1 cellular context compared by ENCODE assay signal in the genomic region with DNA sequence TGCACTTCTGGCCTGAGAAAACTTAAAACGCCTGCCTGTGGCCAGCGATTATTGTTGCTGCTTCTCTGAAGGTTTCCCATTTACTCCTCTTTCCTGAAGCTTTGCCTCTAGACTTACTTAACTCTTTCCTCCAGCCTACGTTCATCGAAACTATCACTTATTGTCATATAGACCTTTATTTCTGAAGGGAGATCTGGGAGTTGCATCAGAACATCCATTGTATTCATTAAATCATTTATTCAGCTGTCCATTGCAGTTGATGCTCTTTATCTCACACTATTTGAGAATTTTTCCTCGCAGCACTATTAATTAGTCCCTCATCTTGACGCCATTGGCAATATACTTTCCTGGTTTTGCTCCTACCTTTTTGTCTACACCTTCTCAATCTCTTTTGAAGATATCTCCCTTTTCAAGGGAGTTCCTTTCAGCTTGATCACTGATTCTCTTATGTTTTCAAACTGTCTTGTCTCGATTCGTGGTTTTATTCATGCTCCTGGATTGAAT.
TF ChIP-seq lines count a peak whose summit lies in the region.

No MANE protein-coding gene starts in this region.

TF ChIP-seq in HepG2, 621 proteins besides CTCF, POLR2A, EP300 and RAD21 (continued from another document):
- TF ChIP-seq, protein P1, sequence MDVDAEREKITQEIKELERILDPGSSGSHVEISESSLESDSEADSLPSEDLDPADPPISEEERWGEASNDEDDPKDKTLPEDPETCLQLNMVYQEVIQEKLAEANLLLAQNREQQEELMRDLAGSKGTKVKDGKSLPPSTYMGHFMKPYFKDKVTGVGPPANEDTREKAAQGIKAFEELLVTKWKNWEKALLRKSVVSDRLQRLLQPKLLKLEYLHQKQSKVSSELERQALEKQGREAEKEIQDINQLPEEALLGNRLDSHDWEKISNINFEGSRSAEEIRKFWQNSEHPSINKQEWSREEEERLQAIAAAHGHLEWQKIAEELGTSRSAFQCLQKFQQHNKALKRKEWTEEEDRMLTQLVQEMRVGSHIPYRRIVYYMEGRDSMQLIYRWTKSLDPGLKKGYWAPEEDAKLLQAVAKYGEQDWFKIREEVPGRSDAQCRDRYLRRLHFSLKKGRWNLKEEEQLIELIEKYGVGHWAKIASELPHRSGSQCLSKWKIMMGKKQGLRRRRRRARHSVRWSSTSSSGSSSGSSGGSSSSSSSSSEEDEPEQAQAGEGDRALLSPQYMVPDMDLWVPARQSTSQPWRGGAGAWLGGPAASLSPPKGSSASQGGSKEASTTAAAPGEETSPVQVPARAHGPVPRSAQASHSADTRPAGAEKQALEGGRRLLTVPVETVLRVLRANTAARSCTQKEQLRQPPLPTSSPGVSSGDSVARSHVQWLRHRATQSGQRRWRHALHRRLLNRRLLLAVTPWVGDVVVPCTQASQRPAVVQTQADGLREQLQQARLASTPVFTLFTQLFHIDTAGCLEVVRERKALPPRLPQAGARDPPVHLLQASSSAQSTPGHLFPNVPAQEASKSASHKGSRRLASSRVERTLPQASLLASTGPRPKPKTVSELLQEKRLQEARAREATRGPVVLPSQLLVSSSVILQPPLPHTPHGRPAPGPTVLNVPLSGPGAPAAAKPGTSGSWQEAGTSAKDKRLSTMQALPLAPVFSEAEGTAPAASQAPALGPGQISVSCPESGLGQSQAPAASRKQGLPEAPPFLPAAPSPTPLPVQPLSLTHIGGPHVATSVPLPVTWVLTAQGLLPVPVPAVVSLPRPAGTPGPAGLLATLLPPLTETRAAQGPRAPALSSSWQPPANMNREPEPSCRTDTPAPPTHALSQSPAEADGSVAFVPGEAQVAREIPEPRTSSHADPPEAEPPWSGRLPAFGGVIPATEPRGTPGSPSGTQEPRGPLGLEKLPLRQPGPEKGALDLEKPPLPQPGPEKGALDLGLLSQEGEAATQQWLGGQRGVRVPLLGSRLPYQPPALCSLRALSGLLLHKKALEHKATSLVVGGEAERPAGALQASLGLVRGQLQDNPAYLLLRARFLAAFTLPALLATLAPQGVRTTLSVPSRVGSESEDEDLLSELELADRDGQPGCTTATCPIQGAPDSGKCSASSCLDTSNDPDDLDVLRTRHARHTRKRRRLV (CRISPR knock-in tag; IDR thresholded peaks at IDR 0.05), result no peak
- 0 out of 2 replicates have a peak, but pooled peaks have one; percentile 9 for TF ChIP-seq ZC3H13 (CRISPR knock-in tag; IDR thresholded peaks at IDR 0.05)
- TF ChIP-seq NR2C2 (CRISPR knock-in tag; IDR thresholded peaks at IDR 0.05; ENCODE audit: borderline replicate concordance), result peak; percentile 93
- no peak for TF ChIP-seq TGIF2 (CRISPR knock-in tag; IDR thresholded peaks at IDR 0.05)
- TF ChIP-seq, protein P2, sequence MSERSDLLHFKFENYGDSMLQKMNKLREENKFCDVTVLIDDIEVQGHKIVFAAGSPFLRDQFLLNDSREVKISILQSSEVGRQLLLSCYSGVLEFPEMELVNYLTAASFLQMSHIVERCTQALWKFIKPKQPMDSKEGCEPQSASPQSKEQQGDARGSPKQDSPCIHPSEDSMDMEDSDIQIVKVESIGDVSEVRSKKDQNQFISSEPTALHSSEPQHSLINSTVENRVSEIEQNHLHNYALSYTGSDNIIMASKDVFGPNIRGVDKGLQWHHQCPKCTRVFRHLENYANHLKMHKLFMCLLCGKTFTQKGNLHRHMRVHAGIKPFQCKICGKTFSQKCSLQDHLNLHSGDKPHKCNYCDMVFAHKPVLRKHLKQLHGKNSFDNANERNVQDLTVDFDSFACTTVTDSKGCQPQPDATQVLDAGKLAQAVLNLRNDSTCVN (CRISPR knock-in tag; IDR thresholded peaks at IDR 0.05; ENCODE audit: borderline replicate concordance), result no peak
- TF ChIP-seq ZNF652 (CRISPR knock-in tag; IDR thresholded peaks at IDR 0.05; ENCODE audit: borderline replicate concordance, low read depth), result peak; percentile 45; the same call in 1 of the 2 replicates
- TF ChIP-seq RORA (CRISPR knock-in tag; IDR thresholded peaks at IDR 0.05), result no peak
- TF ChIP-seq MAF1 (CRISPR knock-in tag; IDR thresholded peaks at IDR 0.05; ENCODE audit: borderline replicate concordance), result no peak
- no peak for TF ChIP-seq REPIN1 (CRISPR knock-in tag; IDR thresholded peaks at IDR 0.05; ENCODE audit: borderline replicate concordance, low read depth)
- TF ChIP-seq, protein P3, sequence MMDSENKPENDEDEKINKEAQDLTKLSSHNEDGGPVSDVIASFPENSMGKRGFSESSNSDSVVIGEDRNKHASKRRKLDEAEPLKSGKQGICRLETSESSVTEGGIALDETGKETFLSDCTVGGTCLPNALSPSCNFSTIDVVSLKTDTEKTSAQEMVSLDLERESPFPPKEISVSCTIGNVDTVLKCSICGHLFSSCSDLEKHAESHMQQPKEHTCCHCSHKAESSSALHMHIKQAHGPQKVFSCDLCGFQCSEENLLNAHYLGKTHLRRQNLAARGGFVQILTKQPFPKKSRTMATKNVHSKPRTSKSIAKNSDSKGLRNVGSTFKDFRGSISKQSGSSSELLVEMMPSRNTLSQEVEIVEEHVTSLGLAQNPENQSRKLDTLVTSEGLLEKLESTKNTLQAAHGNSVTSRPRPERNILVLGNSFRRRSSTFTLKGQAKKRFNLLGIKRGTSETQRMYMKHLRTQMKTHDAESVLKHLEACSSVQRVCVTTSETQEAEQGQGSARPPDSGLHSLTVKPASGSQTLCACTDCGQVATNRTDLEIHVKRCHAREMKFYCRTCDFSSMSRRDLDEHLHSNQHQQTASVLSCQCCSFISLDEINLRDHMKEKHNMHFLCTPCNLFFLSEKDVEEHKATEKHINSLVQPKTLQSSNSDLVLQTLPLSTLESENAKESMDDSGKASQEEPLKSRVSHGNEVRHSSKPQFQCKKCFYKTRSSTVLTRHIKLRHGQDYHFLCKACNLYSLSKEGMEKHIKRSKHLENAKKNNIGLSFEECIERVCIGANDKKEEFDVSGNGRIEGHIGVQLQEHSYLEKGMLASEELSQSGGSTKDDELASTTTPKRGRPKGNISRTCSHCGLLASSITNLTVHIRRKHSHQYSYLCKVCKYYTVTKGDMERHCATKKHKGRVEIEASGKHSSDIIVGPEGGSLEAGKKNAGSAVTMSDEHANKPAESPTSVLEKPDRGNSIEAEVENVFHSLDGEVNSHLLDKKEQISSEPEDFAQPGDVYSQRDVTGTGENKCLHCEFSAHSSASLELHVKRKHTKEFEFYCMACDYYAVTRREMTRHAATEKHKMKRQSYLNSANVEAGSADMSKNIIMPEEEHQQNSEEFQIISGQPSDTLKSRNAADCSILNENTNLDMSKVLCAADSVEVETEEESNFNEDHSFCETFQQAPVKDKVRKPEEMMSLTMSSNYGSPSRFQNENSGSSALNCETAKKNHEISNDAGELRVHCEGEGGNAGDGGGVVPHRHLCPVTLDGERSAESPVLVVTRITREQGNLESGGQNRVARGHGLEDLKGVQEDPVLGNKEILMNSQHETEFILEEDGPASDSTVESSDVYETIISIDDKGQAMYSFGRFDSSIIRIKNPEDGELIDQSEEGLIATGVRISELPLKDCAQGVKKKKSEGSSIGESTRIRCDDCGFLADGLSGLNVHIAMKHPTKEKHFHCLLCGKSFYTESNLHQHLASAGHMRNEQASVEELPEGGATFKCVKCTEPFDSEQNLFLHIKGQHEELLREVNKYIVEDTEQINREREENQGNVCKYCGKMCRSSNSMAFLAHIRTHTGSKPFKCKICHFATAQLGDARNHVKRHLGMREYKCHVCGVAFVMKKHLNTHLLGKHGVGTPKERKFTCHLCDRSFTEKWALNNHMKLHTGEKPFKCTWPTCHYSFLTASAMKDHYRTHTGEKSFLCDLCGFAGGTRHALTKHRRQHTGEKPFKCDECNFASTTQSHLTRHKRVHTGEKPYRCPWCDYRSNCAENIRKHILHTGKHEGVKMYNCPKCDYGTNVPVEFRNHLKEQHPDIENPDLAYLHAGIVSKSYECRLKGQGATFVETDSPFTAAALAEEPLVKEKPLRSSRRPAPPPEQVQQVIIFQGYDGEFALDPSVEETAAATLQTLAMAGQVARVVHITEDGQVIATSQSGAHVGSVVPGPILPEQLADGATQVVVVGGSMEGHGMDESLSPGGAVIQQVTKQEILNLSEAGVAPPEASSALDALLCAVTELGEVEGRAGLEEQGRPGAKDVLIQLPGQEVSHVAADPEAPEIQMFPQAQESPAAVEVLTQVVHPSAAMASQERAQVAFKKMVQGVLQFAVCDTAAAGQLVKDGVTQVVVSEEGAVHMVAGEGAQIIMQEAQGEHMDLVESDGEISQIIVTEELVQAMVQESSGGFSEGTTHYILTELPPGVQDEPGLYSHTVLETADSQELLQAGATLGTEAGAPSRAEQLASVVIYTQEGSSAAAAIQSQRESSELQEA (CRISPR knock-in tag; IDR thresholded peaks at IDR 0.05; ENCODE audit: not compliant biosample characterization), result no peak
- TF ChIP-seq, protein P4, sequence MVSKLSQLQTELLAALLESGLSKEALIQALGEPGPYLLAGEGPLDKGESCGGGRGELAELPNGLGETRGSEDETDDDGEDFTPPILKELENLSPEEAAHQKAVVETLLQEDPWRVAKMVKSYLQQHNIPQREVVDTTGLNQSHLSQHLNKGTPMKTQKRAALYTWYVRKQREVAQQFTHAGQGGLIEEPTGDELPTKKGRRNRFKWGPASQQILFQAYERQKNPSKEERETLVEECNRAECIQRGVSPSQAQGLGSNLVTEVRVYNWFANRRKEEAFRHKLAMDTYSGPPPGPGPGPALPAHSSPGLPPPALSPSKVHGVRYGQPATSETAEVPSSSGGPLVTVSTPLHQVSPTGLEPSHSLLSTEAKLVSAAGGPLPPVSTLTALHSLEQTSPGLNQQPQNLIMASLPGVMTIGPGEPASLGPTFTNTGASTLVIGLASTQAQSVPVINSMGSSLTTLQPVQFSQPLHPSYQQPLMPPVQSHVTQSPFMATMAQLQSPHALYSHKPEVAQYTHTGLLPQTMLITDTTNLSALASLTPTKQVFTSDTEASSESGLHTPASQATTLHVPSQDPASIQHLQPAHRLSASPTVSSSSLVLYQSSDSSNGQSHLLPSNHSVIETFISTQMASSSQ (IDR thresholded peaks at IDR 0.05; ENCODE audit: low read depth), result no peak
- TF ChIP-seq, protein P4 (CRISPR knock-in tag; IDR thresholded peaks at IDR 0.05; ENCODE audit: borderline replicate concordance), result no peak
- no peak for TF ChIP-seq SATB2 (CRISPR knock-in tag; IDR thresholded peaks at IDR 0.05)
- no peak for TF ChIP-seq ZSCAN9 (CRISPR knock-in tag; IDR thresholded peaks at IDR 0.05; ENCODE audit: borderline replicate concordance)
- TF ChIP-seq NKX3-1 (CRISPR knock-in tag; IDR thresholded peaks at IDR 0.05), result no peak
- TF ChIP-seq DNMT3B (CRISPR knock-in tag; conservative IDR thresholded peaks at IDR 0.05), result no peak
- no peak for TF ChIP-seq ZNF775 (CRISPR knock-in tag; IDR thresholded peaks at IDR 0.05; ENCODE audit: borderline replicate concordance)
- no peak for TF ChIP-seq MTF2 (CRISPR knock-in tag; IDR thresholded peaks at IDR 0.05; ENCODE audit: borderline replicate concordance)
- no peak for TF ChIP-seq ZNF720 (CRISPR knock-in tag; IDR thresholded peaks at IDR 0.05)
- no peak for TF ChIP-seq KLF12 (CRISPR knock-in tag; IDR thresholded peaks at IDR 0.05; ENCODE audit: borderline replicate concordance)
- no peak for TF ChIP-seq HNRNPH1 (optimal IDR thresholded peaks at IDR 0.05; ENCODE audit: low read depth, low read length)
- TF ChIP-seq ZNF10 (CRISPR knock-in tag; IDR thresholded peaks at IDR 0.05; ENCODE audit: borderline replicate concordance, low read depth), result no peak
- TF ChIP-seq ZNF432 (CRISPR knock-in tag; IDR thresholded peaks at IDR 0.05; ENCODE audit: borderline replicate concordance), result no peak
- TF ChIP-seq ZKSCAN5 (CRISPR knock-in tag; IDR thresholded peaks at IDR 0.05), result no peak
- 0 out of 2 replicates have a peak, but pooled peaks have one; percentile 9 for TF ChIP-seq NFIC (IDR thresholded peaks at IDR 0.05; ENCODE audit: low read length)
- TF ChIP-seq NCOR1 (IDR thresholded peaks at IDR 0.05; ENCODE audit: borderline replicate concordance, low read length), result no peak
- TF ChIP-seq ZNF124 (CRISPR knock-in tag; IDR thresholded peaks at IDR 0.05), result no peak
- no peak for TF ChIP-seq RFXANK (CRISPR knock-in tag; IDR thresholded peaks at IDR 0.05)
- TF ChIP-seq ZMYM2 (CRISPR knock-in tag; IDR thresholded peaks at IDR 0.05), result no peak
- TF ChIP-seq, protein P5, sequence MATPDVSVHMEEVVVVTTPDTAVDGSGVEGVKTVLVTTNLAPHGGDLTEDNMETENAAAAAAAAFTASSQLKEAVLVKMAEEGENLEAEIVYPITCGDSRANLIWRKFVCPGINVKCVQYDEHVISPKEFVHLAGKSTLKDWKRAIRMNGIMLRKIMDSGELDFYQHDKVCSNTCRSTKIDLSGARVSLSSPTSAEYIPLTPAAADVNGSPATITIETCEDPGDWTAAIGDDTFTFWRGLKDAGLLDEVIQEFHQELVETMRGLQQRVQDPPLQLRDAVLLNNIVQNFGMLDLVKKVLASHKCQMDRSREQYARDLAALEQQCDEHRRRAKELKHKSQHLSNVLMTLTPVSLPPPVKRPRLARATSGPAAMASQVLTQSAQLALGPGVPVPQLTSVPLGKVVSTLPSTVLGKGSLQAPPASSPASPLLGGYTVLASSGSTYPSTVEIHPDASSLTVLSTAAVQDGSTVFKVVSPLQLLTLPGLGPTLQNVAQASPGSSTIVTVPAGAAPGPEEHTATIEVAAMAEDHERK (CRISPR knock-in tag; IDR thresholded peaks at IDR 0.05; ENCODE audit: low read depth), result peak; percentile 0; the same call in 1 of the 2 replicates
- no peak for TF ChIP-seq NCOA5 (CRISPR knock-in tag; IDR thresholded peaks at IDR 0.05)
- TF ChIP-seq BRD4 (CRISPR knock-in tag; IDR thresholded peaks at IDR 0.05), result no peak
- TF ChIP-seq TBX2 (CRISPR knock-in tag; IDR thresholded peaks at IDR 0.05; ENCODE audit: borderline replicate concordance), result no peak
